Comparison of ENCODE assay signal across 34 cellular contexts in the genomic region with DNA sequence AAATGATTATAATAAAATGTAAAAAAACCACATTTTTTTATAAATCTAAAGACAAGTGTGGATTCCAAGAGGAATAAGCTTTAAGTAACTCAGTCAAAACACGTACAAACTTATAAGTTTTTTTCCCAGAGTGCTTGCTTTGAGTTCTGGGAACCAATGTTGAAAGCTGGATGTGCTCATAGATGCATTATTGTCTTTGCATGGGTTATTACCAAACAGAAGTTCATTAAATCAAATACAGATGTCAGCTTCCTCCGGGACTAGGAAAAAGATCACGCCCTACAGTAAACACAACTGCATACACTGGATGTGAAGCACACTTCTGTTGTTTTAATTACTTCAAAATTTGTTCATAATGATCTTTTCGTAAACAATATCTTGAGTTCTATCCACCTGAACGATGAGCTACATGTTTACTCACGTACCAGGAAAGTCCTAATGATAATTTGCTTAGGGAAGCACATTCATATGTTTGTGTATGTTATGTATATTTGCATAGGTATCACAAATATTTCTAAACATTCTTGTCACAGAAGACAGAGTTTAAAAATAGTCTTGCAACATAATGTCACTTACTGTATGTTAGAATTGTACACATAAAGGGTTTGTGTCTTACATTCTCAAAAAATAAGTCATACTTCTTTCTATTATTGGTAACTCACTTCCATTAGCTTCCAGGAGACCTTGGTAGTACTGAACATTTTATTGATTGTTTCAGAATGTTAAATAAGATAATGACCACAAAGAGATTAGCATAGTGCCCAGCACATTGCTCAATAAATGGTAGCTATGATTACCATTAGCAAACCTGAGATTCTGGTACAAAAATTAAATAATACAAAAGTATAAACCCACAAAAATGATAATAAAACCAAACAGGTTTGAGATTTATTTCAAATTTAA.
A peak's percentile ranks its signal among the peaks of the same experiment; 100 is the strongest.
DNase-seq lines count a peak whose midpoint lies in the region; ATAC-seq, FAIRE-seq and TF ChIP-seq lines count a peak whose summit lies in the region.
"Had no signal": no experiment of that assay in that cellular context is flagged by ENCODE, and none has a peak within 500 bp of the region (broad histone marks: within the 10 kb centered on the region; RNA-seq: fewer than 3 reads in every experiment).

No MANE protein-coding gene starts in this region.

- no peaks in the 10 kb centered on the region for H3K79me2 ChIP-seq in GM12878 (ENCODE audit: control insufficient read depth, insufficient read depth, low read length)
- no peaks in the 10 kb centered on the region for H3K79me2 ChIP-seq in OCI-LY7 (ENCODE audit: insufficient read depth, low read depth, low read length)
- H3K79me2 ChIP-seq: hepatocyte had no signal

- H4K8ac ChIP-seq in mesenchymal stem cell (ENCODE audit: low read length) = no peak overlapping the region

- H3K27ac Mint-ChIP-seq in CD4-positive, alpha-beta memory T cell = no peak overlapping the region
- H3K27ac Mint-ChIP-seq: activated CD8-positive, alpha-beta memory T cell treated with anti-CD3 and anti-CD28 coated beads, Interleukin-2, amount 10 ng/mL, durations not matched to agents 7 days and 5 days; dendritic cell treated with granulocyte-macrophage colony-stimulating factor and Interleukin-4, amounts not matched to agents 40 ng/mL and 50 ng/mL, for 4 days; natural killer cell; T-helper 1 cell treated with Interleukin-12 subunit alpha and Interleukin-12 subunit beta and Interleukin-4 antibody, amounts not matched to agents 30 μg/mL and 1 μg/mL, for 36 hours had no signal

- H3K36me3 Mint-ChIP-seq in CD4-positive, alpha-beta memory T cell = no peaks in the 10 kb centered on the region
- H3K36me3 Mint-ChIP-seq: activated CD8-positive, alpha-beta memory T cell treated with anti-CD3 and anti-CD28 coated beads, Interleukin-2, amount 10 ng/mL, durations not matched to agents 7 days and 5 days; natural killer cell had no signal

- no peak for TF ChIP-seq POLR2A in GM12878 (IDR thresholded peaks at IDR 0.05; ENCODE audit: low read depth, low read length)

- TF ChIP-seq CTCF in HFF-Myc (IDR thresholded peaks at IDR 0.05; ENCODE audit: low read depth, low read length, missing control alignments) = no peak
- no peak for TF ChIP-seq CTCF in GM12878 (IDR thresholded peaks at IDR 0.05 in 2 of 3, conservative IDR thresholded peaks at IDR 0.05 in 1 of 3; ENCODE audit: control insufficient read depth in 2 of 3, extremely low read depth in 1 of 3, insufficient read depth in 1 of 3, low read depth in 3 of 3, low read length in 3 of 3)
- TF ChIP-seq CTCF in OCI-LY7 (conservative IDR thresholded peaks at IDR 0.05; ENCODE audit: low read length) = no peak

- H3K4me3 ChIP-seq in HFF-Myc (replicated peaks; ENCODE audit: low read depth, low read length) (no peak overlapping the region), GM12878 (no peak overlapping the region), mesenchymal stem cell (ENCODE audit: insufficient read depth in 1 of 2, low read depth in 1 of 2, low read length in 2 of 2) (peak overlapping the region in 1 of 2 experiments; percentile 15), OCI-LY7 (ENCODE audit: low read depth, low read length, poor library complexity, severe bottlenecking) (no peak overlapping the region)
- H3K4me3 ChIP-seq in CD4-positive, alpha-beta memory T cell (ENCODE audit: low read length in 2 of 2) = no peak overlapping the region
- H3K4me3 ChIP-seq: gastroesophageal sphincter, hepatocyte, lung, mucosa of descending colon, prostate gland, sigmoid colon, transverse colon had no signal

- no peak overlapping the region for H3K9ac ChIP-seq in GM12878 (ENCODE audit: control insufficient read depth, insufficient read depth, low read length)
- H3K9ac ChIP-seq in mesenchymal stem cell (ENCODE audit: low read length) = no peak overlapping the region

- no peak overlapping the region for H3K23ac ChIP-seq in mesenchymal stem cell (ENCODE audit: low read length in 2 of 2)

- H2AFZ ChIP-seq in GM12878 (ENCODE audit: control insufficient read depth, low read depth, low read length) (no peak overlapping the region), mesenchymal stem cell (ENCODE audit: low read depth, low read length) (no peak overlapping the region), OCI-LY7 (ENCODE audit: low read length) (no peak overlapping the region)
- H2AFZ ChIP-seq: hepatocyte had no signal

- H3K4ac ChIP-seq in mesenchymal stem cell (ENCODE audit: low read depth in 1 of 2, low read length in 2 of 2) = no peak overlapping the region

- H3K27me3 Mint-ChIP-seq in CD4-positive, alpha-beta memory T cell = no peaks in the 10 kb centered on the region
- H3K27me3 Mint-ChIP-seq: activated CD8-positive, alpha-beta memory T cell treated with anti-CD3 and anti-CD28 coated beads, Interleukin-2, amount 10 ng/mL, durations not matched to agents 7 days and 5 days; dendritic cell treated with granulocyte-macrophage colony-stimulating factor and Interleukin-4, amounts not matched to agents 40 ng/mL and 50 ng/mL, for 4 days had no signal

- ATAC-seq in GM12878 = no peak
- ATAC-seq: activated CD8-positive, alpha-beta memory T cell treated with anti-CD3 and anti-CD28 coated beads, Interleukin-2, amount 10 ng/mL, durations not matched to agents 7 days and 5 days; activated T-cell treated with anti-CD3 and anti-CD28 coated beads, Interleukin-2, amount 50 U/mL, for 4 hours; gastroesophageal sphincter; left cardiac atrium; mucosa of descending colon; natural killer cell had no signal

- RAD21 ChIA-PET in GM12878 (lab: Charles Lee; ENCODE audit: unreplicated experiment) = interaction anchor here (1.1 kb wide), 2 partner anchors 281 to 283 kb away, joined by 3 read pairs; no protein-coding TSS in a partner anchor

- SMC1A ChIA-PET in GM12878 (lab: Charles Lee; ENCODE audit: uncharacterized antibody, unreplicated experiment) = interaction anchor here (0.5 to 1.8 kb wide), 9 partner anchors 9 to 377 kb away, joined by 3 to 5 read pairs (median 3); no protein-coding TSS in a partner anchor

- H3K9me3 Mint-ChIP-seq in CD4-positive, alpha-beta memory T cell = peaks cover 0 to 5% (median 0%) of the 10 kb centered on the region in 8 donors
- H3K9me3 Mint-ChIP-seq: activated T-cell treated with anti-CD3 and anti-CD28 coated beads, Interleukin-2, amount 50 U/mL, for 4 hours; T-helper 1 cell treated with Interleukin-12 subunit alpha and Interleukin-12 subunit beta and Interleukin-4 antibody, amounts not matched to agents 30 μg/mL and 1 μg/mL, for 36 hours had no signal

- CTCF ChIA-PET in GM12878 (lab: Yijun Ruan, JAX) (interaction anchor here (1.1 to 1.9 kb wide), 4 partner anchors 17 to 284 kb away, joined by 3 to 13 read pairs (median 4); no protein-coding TSS in a partner anchor), OCI-LY7 (lab: Charles Lee; ENCODE audit: unreplicated experiment) (no interaction called here)
- CTCF ChIA-PET in CD4-positive, alpha-beta memory T cell (lab: Charles Lee; ENCODE audit: partially characterized antibody) = no interaction called here

- H3K27ac ChIP-seq in GM12878 (ENCODE audit: control insufficient read depth, insufficient read depth) (no peak overlapping the region), mesenchymal stem cell (ENCODE audit: low read length, poor library complexity, severe bottlenecking) (no peak overlapping the region), OCI-LY7 (ENCODE audit: low read depth, low read length, poor library complexity, severe bottlenecking) (no peak overlapping the region)
- H3K27ac ChIP-seq in CD4-positive, alpha-beta memory T cell (ENCODE audit: low read depth, low read length) = no peak overlapping the region
- H3K27ac ChIP-seq: C4-2B, gastroesophageal sphincter, hepatocyte, prostate gland, RWPE1, sigmoid colon, transverse colon had no signal

- no peak overlapping the region for H2BK12ac ChIP-seq in mesenchymal stem cell (ENCODE audit: low read length in 2 of 2)

- no peaks in the 10 kb centered on the region for H3K9me2 ChIP-seq in OCI-LY7 (ENCODE audit: insufficient read depth, low read length)

- no peaks in the 10 kb centered on the region for H4K20me1 ChIP-seq in GM12878 (ENCODE audit: control insufficient read depth, insufficient read depth)
- H4K20me1 ChIP-seq in OCI-LY7 (ENCODE audit: insufficient read depth, low read length) = no peaks in the 10 kb centered on the region

- intact Hi-C loops in GM12878 (cut with micrococcal nuclease; ENCODE audit: unreplicated experiment) (no loop called here), OCI-LY7 (cut with micrococcal nuclease; ENCODE audit: unreplicated experiment) (no loop called here)
- intact Hi-C loops in CD4-positive, alpha-beta memory T cell (cut with micrococcal nuclease) = no loop called here

- peak; percentile 7 for FAIRE-seq in GM12878 (lab: Jason Lieb, UNC)
- FAIRE-seq: GM18507, H54, TTC549 had no signal

- H2BK15ac ChIP-seq in mesenchymal stem cell (ENCODE audit: low read depth, poor library complexity, severe bottlenecking) = no peak overlapping the region

- in situ Hi-C loops in GM12878 (cut with MboI) = no loop called here

- H3K4me2 ChIP-seq in GM12878 (ENCODE audit: control insufficient read depth, insufficient read depth) = no peak overlapping the region
- no peak overlapping the region for H3K4me2 ChIP-seq in mesenchymal stem cell (ENCODE audit: low read length, poor library complexity, severe bottlenecking)
- no peak overlapping the region for H3K4me2 ChIP-seq in OCI-LY7 (ENCODE audit: low read length)
- H3K4me2 ChIP-seq: hepatocyte had no signal

- H2BK120ac ChIP-seq in mesenchymal stem cell (ENCODE audit: low read depth, low read length) = no peak overlapping the region

- no peak for TF ChIP-seq RAD21 in GM12878 (IDR thresholded peaks at IDR 0.05; ENCODE audit: insufficient read depth, low read depth, low read length)

- DNase-seq in DMS53 (lab: John Stamatoyannopoulos, UW) = peak; percentile 44
- peak; percentile 19 for DNase-seq in HFF-Myc (ENCODE audit: extremely low read depth, low read depth)
- no peak for DNase-seq in GM12878 (ENCODE audit: low read depth, low spot score)
- peak; percentile 41 for DNase-seq in mesenchymal stem cell
- DNase-seq in OCI-LY7 (ENCODE audit: low spot score) = no peak
- DNase-seq in CD4-positive, alpha-beta memory T cell = no peak
- no peak for DNase-seq in NOMO-1 treated with DMSO at 0.1 percent for 48 hours (lab: John Stamatoyannopoulos, UW; ENCODE audit: unreplicated experiment)
- DNase-seq: activated CD4-positive, CD25-positive, alpha-beta regulatory T cell; activated CD8-positive, alpha-beta memory T cell treated with anti-CD3 and anti-CD28 coated beads, Interleukin-2, amount 10 ng/mL, durations not matched to agents 7 days and 5 days; activated gamma-delta T cell; activated T-cell treated with anti-CD3 and anti-CD28 coated beads, Interleukin-2, amount 50 U/mL, for 4 hours; central memory CD4-positive, alpha-beta T cell; erythroblast; KBM-7; left cardiac atrium; mucosa of descending colon; natural killer cell; NCI-H1092 treated with DMSO at 0.1 percent for 48 hours; NCI-H187; NCI-H526 treated with DMSO at 0.1 percent for 48 hours; sigmoid colon; stimulated activated CD4-positive, alpha-beta T cell treated with anti-CD3 and anti-CD28 coated beads, Interleukin-4, amount 100 ng/mL, for 4 hours; transverse colon had no signal

- H2AK5ac ChIP-seq in mesenchymal stem cell (ENCODE audit: low read length, severe bottlenecking) = no peak overlapping the region

- 90% methylated on average over 6 of the region's 6 CpGs for WGBS in GM12878 (ENCODE audit: insufficient coverage, insufficient replicate concordance, low lambda C conversion rate, missing lambda C conversion rate)
- WGBS in mesenchymal stem cell = 13% methylated on average over 2 of the region's 6 CpGs

- H3K4me3 Mint-ChIP-seq in CD4-positive, alpha-beta memory T cell = no peak overlapping the region
- H3K4me3 Mint-ChIP-seq: activated CD8-positive, alpha-beta memory T cell treated with anti-CD3 and anti-CD28 coated beads, Interleukin-2, amount 10 ng/mL, durations not matched to agents 7 days and 5 days; activated T-cell treated with anti-CD3 and anti-CD28 coated beads, Interleukin-2, amount 50 U/mL, for 4 hours; dendritic cell treated with granulocyte-macrophage colony-stimulating factor and Interleukin-4, amounts not matched to agents 40 ng/mL and 50 ng/mL, for 4 days; natural killer cell; T-helper 1 cell treated with Interleukin-12 subunit alpha and Interleukin-12 subunit beta and Interleukin-4 antibody, amounts not matched to agents 30 μg/mL and 1 μg/mL, for 36 hours had no signal

- H3K4me1 ChIP-seq in GM12878 (ENCODE audit: control insufficient read depth, insufficient read depth, low read length) = no peaks in the 10 kb centered on the region
- no peaks in the 10 kb centered on the region for H3K4me1 ChIP-seq in mesenchymal stem cell (ENCODE audit: control insufficient read depth, insufficient read depth, low read depth, low read length)
- H3K4me1 ChIP-seq in OCI-LY7 (ENCODE audit: insufficient read depth, low read length, poor library complexity, severe bottlenecking) = no peaks in the 10 kb centered on the region
- H3K4me1 ChIP-seq in CD4-positive, alpha-beta memory T cell (ENCODE audit: insufficient read depth, low read length) = no peaks in the 10 kb centered on the region
- H3K4me1 ChIP-seq: gastroesophageal sphincter, prostate gland, sigmoid colon, transverse colon had no signal

- no peaks in the 10 kb centered on the region for H3K79me1 ChIP-seq in mesenchymal stem cell (replicated peaks; ENCODE audit: low read length, poor library complexity, severe bottlenecking)

- no peaks in the 10 kb centered on the region for H3K4me1 Mint-ChIP-seq in CD4-positive, alpha-beta memory T cell
- H3K4me1 Mint-ChIP-seq: activated CD8-positive, alpha-beta memory T cell treated with anti-CD3 and anti-CD28 coated beads, Interleukin-2, amount 10 ng/mL, durations not matched to agents 7 days and 5 days; natural killer cell had no signal

- no peaks in the 10 kb centered on the region for H3K27me3 ChIP-seq in GM12878 (replicated peaks in 1 of 2; ENCODE audit: control insufficient read depth in 2 of 2, insufficient read depth in 2 of 2, low read length in 1 of 2)
- H3K27me3 ChIP-seq in mesenchymal stem cell (ENCODE audit: control insufficient read depth in 1 of 2, insufficient read depth in 1 of 2, low read length in 2 of 2) = no peaks in the 10 kb centered on the region
- no peaks in the 10 kb centered on the region for H3K27me3 ChIP-seq in CD4-positive, alpha-beta memory T cell (ENCODE audit: insufficient read depth, low read length)
- H3K27me3 ChIP-seq: gastroesophageal sphincter, hepatocyte, sigmoid colon, transverse colon had no signal

- no peak overlapping the region for H3K18ac ChIP-seq in mesenchymal stem cell (ENCODE audit: low read depth in 1 of 2, low read length in 2 of 2)

- no peak overlapping the region for H3K14ac ChIP-seq in mesenchymal stem cell (ENCODE audit: low read length in 2 of 2)

- no peak overlapping the region for H4K91ac ChIP-seq in mesenchymal stem cell (ENCODE audit: low read length)

- no peaks in the 10 kb centered on the region for H3K36me3 ChIP-seq in GM12878 (ENCODE audit: control insufficient read depth in 2 of 2, insufficient read depth in 2 of 2, low read length in 1 of 2)
- no peaks in the 10 kb centered on the region for H3K36me3 ChIP-seq in mesenchymal stem cell (ENCODE audit: control insufficient read depth in 1 of 2, insufficient read depth in 2 of 2, low read depth in 1 of 2, low read length in 2 of 2)
- H3K36me3 ChIP-seq in OCI-LY7 (ENCODE audit: insufficient read depth, low read length) = no peaks in the 10 kb centered on the region
- H3K36me3 ChIP-seq in CD4-positive, alpha-beta memory T cell (ENCODE audit: insufficient read depth, low read length) = no peaks in the 10 kb centered on the region
- H3K36me3 ChIP-seq: gastroesophageal sphincter, prostate gland, sigmoid colon, transverse colon had no signal

- POLR2A ChIA-PET in GM12878 (lab: Charles Lee) = no interaction called here
- POLR2A ChIA-PET in OCI-LY7 (lab: Charles Lee) = interaction anchor here (0.5 to 0.9 kb wide), 3 partner anchors 10 to 1267 kb away, joined by 3 read pairs; no protein-coding TSS in a partner anchor
- POLR2A ChIA-PET in CD4-positive, alpha-beta memory T cell (lab: Charles Lee; ENCODE audit: partially characterized antibody) = no interaction called here

- H3K9me3 ChIP-seq in GM12878 (replicated peaks; ENCODE audit: control insufficient read depth, insufficient read depth, low read length) (no peaks in the 10 kb centered on the region; the same call in 2 of the 3 replicates), mesenchymal stem cell (ENCODE audit: control insufficient read depth, low read length) (no peaks in the 10 kb centered on the region), OCI-LY7 (ENCODE audit: low read length) (no peaks in the 10 kb centered on the region)
- H3K9me3 ChIP-seq in CD4-positive, alpha-beta memory T cell (ENCODE audit: control insufficient read depth in 1 of 2, low read length in 2 of 2) = no peaks in the 10 kb centered on the region
- H3K9me3 ChIP-seq: gastroesophageal sphincter, mucosa of descending colon, prostate gland, sigmoid colon, transverse colon had no signal

- TF ChIP-seq EP300 in GM12878 (IDR thresholded peaks at IDR 0.05; ENCODE audit: borderline replicate concordance in 1 of 2, control insufficient read depth in 1 of 2, low read depth in 2 of 2, low read length in 2 of 2) = no peak

- BruUV-seq in GM12878 (replicated peaks; lab: Mats Ljungman, UMichigan) = no TSS peak
- BruUV-seq in OCI-LY7 (replicated peaks; lab: Mats Ljungman, UMichigan) = no TSS peak

- H2BK5ac ChIP-seq in mesenchymal stem cell (ENCODE audit: low read depth, low read length, poor library complexity, severe bottlenecking) = no peak overlapping the region

Comparison
In these comparisons a context has a peak if more than half of its experiments do, and no peak if none do; other contexts are left out.
1. DNase-seq: peak in DMS53 (single experiment), HFF-Myc (single experiment) and mesenchymal stem cell (single experiment); none in GM12878 (single experiment), OCI-LY7 (single experiment), CD4-positive, alpha-beta memory T cell (0 of 5) and NOMO-1 treated with DMSO at 0.1 percent for 48 hours (single experiment).